ENCODE assay signal across 8 cellular contexts in the genomic region with DNA sequence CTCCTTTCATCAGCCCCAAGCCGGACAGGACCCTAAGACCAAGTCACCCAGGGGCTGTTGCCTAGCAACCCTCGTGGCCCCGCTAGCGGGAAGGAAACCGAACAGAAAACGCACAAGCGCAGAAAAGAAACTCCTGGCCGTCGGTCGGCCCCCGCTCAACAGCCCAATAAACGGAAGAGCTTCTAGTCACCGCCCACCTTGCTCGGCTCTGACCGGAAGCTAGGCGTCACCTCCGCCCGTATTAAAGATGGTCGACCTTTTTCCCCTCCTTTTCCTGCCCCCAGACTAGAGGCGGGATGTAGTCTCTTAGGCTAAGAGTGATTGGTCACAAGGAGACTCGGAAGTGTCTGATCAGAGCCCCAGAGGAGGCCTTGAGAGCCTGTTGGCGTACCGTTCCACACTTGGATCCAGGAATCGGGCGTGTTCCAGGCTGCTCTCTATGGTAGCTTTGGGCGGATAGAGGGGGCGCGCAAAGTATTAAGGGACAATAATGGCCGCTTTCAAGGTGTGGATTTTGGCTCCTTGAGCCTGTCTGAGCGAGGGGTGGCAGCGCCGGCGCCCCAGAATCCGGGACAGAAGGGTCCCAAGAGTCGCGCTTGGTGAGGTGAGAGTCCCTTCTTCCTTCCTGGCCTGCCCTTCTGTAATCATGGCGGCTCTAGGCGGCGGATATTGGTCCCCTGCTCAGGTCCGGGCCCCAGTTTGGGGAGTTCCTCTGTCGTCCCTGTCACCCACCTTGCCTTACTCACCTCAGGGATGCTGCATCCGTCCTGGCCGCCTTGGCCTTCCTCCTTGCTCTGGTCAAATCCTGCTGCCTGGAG. TPM values are rescaled to one million over a fixed set of nuclear protein-coding genes. Genes with fewer than 3 reads are reported as not detected.
DNase-seq lines count a peak whose midpoint lies in the region; ATAC-seq, FAIRE-seq and TF ChIP-seq lines count a peak whose summit lies in the region.

Gene DHX38 (plus strand): TSS at position 400 of the 818 bp plus-strand sequence. CDS start 2,311 bp downstream, outside the sequence.
Gene TXNL4B (minus strand): TSS at position 173 of the 818 bp plus-strand sequence. CDS start 2,871 bp downstream, outside the sequence.

- H3K9me3 ChIP-seq in HUES64 (ENCODE audit: insufficient read depth, low read depth, low read length): no peaks in the 10 kb centered on the region
- H3K9me3 ChIP-seq in OCI-LY1 (ENCODE audit: low read length): no peaks in the 10 kb centered on the region
- H3K9me3 ChIP-seq in mesodermal cell (ENCODE audit: control insufficient read depth, low read length): no peaks in the 10 kb centered on the region

- TF ChIP-seq CTCF in Calu3 (IDR thresholded peaks at IDR 0.05; ENCODE audit: unreplicated experiment) (no peak), OCI-LY1 (IDR thresholded peaks at IDR 0.05; ENCODE audit: low read length) (no peak)

- peak within 1 kb of the TSS; percentile 93 for H3K4me2 ChIP-seq in OCI-LY1 (ENCODE audit: low read length)

- ATAC-seq in GM21447 (IDR thresholded peaks at IDR 0.05; ENCODE audit: unreplicated experiment): peak; percentile 97

- H3K4me3 ChIP-seq in HUES64 (ENCODE audit: low read length) (peak within 1 kb of the TSS; percentile 89), OCI-LY1 (ENCODE audit: low read depth, low read length, poor library complexity, severe bottlenecking) (peak within 1 kb of the TSS; percentile 93), mesodermal cell (ENCODE audit: extremely low read depth, insufficient read depth, low read length, poor library complexity, severe bottlenecking) (peak within 1 kb of the TSS; percentile 95)

- no TSS peak for BruUV-seq in Calu3 (replicated peaks; lab: Mats Ljungman, UMichigan)

- peaks cover 47% of the 10 kb centered on the region for H3K36me3 ChIP-seq in HUES64 (ENCODE audit: insufficient read depth, low read length)
- H3K36me3 ChIP-seq in OCI-LY1 (ENCODE audit: insufficient read depth, low read length): peaks cover 42% of the 10 kb centered on the region
- H3K36me3 ChIP-seq in mesodermal cell (ENCODE audit: control insufficient read depth, insufficient read depth, low read length): peaks cover 52% of the 10 kb centered on the region

- CTCF ChIA-PET in Calu3 (lab: Charles Lee): interaction anchor here (0.5 to 0.6 kb wide), 3 partner anchors 14 to 995 kb away, joined by 3 to 4 read pairs (median 3); no protein-coding TSS in a partner anchor

- intact Hi-C loops in Calu3 (cut with micrococcal nuclease; ENCODE audit: unreplicated experiment): no loop called here

- H3F3A ChIP-seq in OCI-LY1 (ENCODE audit: insufficient read depth, low read length): no peaks in the 10 kb centered on the region

- peaks cover 9% of the 10 kb centered on the region; the same call in 1 of the 2 replicates for H3K4me1 ChIP-seq in HUES64 (ENCODE audit: insufficient read depth, low read length)
- peaks cover 29% of the 10 kb centered on the region for H3K4me1 ChIP-seq in OCI-LY1 (ENCODE audit: insufficient read depth, low read length, severe bottlenecking)
- H3K4me1 ChIP-seq in mesodermal cell (ENCODE audit: control insufficient read depth, insufficient read depth, low read length, poor library complexity, severe bottlenecking): peaks cover 10% of the 10 kb centered on the region

- peaks cover 36% of the 10 kb centered on the region for H3K4me1 Mint-ChIP-seq in Calu3 (ENCODE audit: low read depth, unreplicated experiment)

- H3K36me3 Mint-ChIP-seq in Calu3 (ENCODE audit: insufficient read depth, unreplicated experiment): peaks cover 52% of the 10 kb centered on the region

- peak; percentile 95 for DNase-seq in Calu3
- peak; percentile 87 for DNase-seq in activated CD8-positive, alpha-beta memory T cell treated with anti-CD3 and anti-CD28 coated beads, Interleukin-2, amount 50 U/mL, for 4 hours
- DNase-seq in stimulated activated CD8-positive, alpha-beta memory T cell treated with anti-CD3 and anti-CD28 coated beads, Interleukin-15, amount 100 ng/mL, for 4 hours (ENCODE audit: low read depth in 2 of 2): peak; percentile 73 to 88

- peak within 1 kb of the TSS; percentile 93 for H3K4me3 Mint-ChIP-seq in Calu3 (ENCODE audit: low read depth, unreplicated experiment)

- WGBS in HUES64: 1% methylated on average over 43 of the region's 43 CpGs
- WGBS in mesodermal cell (ENCODE audit: insufficient coverage in 2 of 2), 2 experiments: 0% methylated on average over 34 to 40 of the region's 43 CpGs

- no peaks in the 10 kb centered on the region for H3K9me3 Mint-ChIP-seq in Calu3 (ENCODE audit: low read depth, unreplicated experiment)

- H3K9ac ChIP-seq in HUES64 (ENCODE audit: low read depth, low read length) (peak within 1 kb of the TSS; percentile 89), OCI-LY1 (ENCODE audit: low read length) (peak within 1 kb of the TSS; percentile 92)

- H3K27ac ChIP-seq in HUES64 (ENCODE audit: low read depth, low read length): peak within 1 kb of the TSS; percentile 91
- peak within 1 kb of the TSS; percentile 58 for H3K27ac ChIP-seq in OCI-LY1 (ENCODE audit: low read depth, low read length, poor library complexity, severe bottlenecking)
- peak within 1 kb of the TSS; percentile 80 for H3K27ac ChIP-seq in mesodermal cell (ENCODE audit: low read depth, low read length, severe bottlenecking)

- H3K27ac Mint-ChIP-seq in Calu3 (ENCODE audit: unreplicated experiment): peak within 1 kb of the TSS; percentile 91

- no peaks in the 10 kb centered on the region for H3K27me3 ChIP-seq in HUES64 (ENCODE audit: insufficient read depth, low read length)
- no peaks in the 10 kb centered on the region for H3K27me3 ChIP-seq in OCI-LY1 (ENCODE audit: insufficient read depth, low read length)

- H3K79me2 ChIP-seq in OCI-LY1 (ENCODE audit: insufficient read depth, low read length): peaks cover 18% of the 10 kb centered on the region

- peak; percentile 99 for FAIRE-seq in endometrium (lab: Jason Lieb, UNC)

- no peaks in the 10 kb centered on the region for H3K9me2 ChIP-seq in OCI-LY1 (ENCODE audit: low read depth, low read length)

- no peaks in the 10 kb centered on the region for H3K27me3 Mint-ChIP-seq in Calu3 (ENCODE audit: unreplicated experiment)

- H4K20me1 ChIP-seq in OCI-LY1 (ENCODE audit: insufficient read depth, low read length): no peaks in the 10 kb centered on the region

- H2AFZ ChIP-seq in OCI-LY1 (ENCODE audit: low read length): no peak within 1 kb of the TSS; the same call in 1 of the 2 replicates

RNA-seq across cellular contexts. Expression of gene DHX38, which starts in this region (rescaled TPM):
- total RNA-seq in Calu3 (2022): 83.0 and 86.4 TPM in 2 replicates
- 32.8 TPM for polyA plus RNA-seq in HUES64 (2013, experiment 1 of 2)
- polyA plus RNA-seq in HUES64 (2013, experiment 2 of 2): 30.2 TPM
- polyA plus RNA-seq in mesodermal cell (2013, experiment 1 of 2): 41.6 TPM
- 35.4 TPM for polyA plus RNA-seq in mesodermal cell (2013, experiment 2 of 2)

RNA-seq across cellular contexts. Expression of gene TXNL4B, which starts in this region (rescaled TPM):
- total RNA-seq in Calu3 (2022): 18.0 TPM in 2 replicates
- polyA plus RNA-seq in HUES64 (2013, experiment 1 of 2): 6.7 TPM
- 5.9 TPM for polyA plus RNA-seq in HUES64 (2013, experiment 2 of 2)
- polyA plus RNA-seq in mesodermal cell (2013, experiment 1 of 2): 4.5 TPM
- 6.0 TPM for polyA plus RNA-seq in mesodermal cell (2013, experiment 2 of 2)

Comparison
In these comparisons a context has a peak if more than half of its experiments do, and no peak if none do; other contexts are left out.
1. Peak in every context shown above with its lines: DNase-seq, ATAC-seq, H3K4me3 ChIP-seq and H3K27ac ChIP-seq.